8 cellular contexts compared by ENCODE assay signal in genomic region chr12:48865141-48865440, GRCh38. TPM values are rescaled to one million over a fixed set of nuclear protein-coding genes. Genes with fewer than 3 reads are reported as not detected.
A peak's percentile ranks its signal among the peaks of the same experiment; 100 is the strongest.
DNase-seq lines count a peak whose midpoint lies in the region; ATAC-seq, FAIRE-seq and TF ChIP-seq lines count a peak whose summit lies in the region.

No MANE protein-coding gene starts in this region.

- intact Hi-C loops in A673 (cut with micrococcal nuclease; ENCODE audit: unreplicated experiment), result no loop called here
- intact Hi-C loops in K562 (cut with micrococcal nuclease), result no loop called here

- no peaks in the 10 kb centered on the region for H3K36me3 Mint-ChIP-seq in HFFc6 (ENCODE audit: low read depth)

- peak overlapping the region; percentile 91 for H3K4me3 Mint-ChIP-seq in HFFc6

- no peak for TF ChIP-seq CTCF in A673 (conservative IDR thresholded peaks at IDR 0.05; ENCODE audit: low read depth, low read length)
- no peak for TF ChIP-seq CTCF in HFFc6 (IDR thresholded peaks at IDR 0.05)
- TF ChIP-seq CTCF in K562 (IDR thresholded peaks at IDR 0.05 in 2 of 3, conservative IDR thresholded peaks at IDR 0.05 in 1 of 3; ENCODE audit: insufficient read depth in 2 of 3, low read depth in 1 of 3, low read length in 3 of 3), result no peak
- no peak for TF ChIP-seq CTCF in RWPE1 (conservative IDR thresholded peaks at IDR 0.05; ENCODE audit: low read depth)

- H3K9me3 ChIP-seq in A673 (ENCODE audit: low read depth, low read length, poor library complexity, severe bottlenecking) (no peaks in the 10 kb centered on the region), K562 (replicated peaks; ENCODE audit: control insufficient read depth, insufficient read depth, low read depth, low read length) (no peaks in the 10 kb centered on the region), mesenchymal stem cell (ENCODE audit: control insufficient read depth, low read length) (no peaks in the 10 kb centered on the region)

- no peak overlapping the region for H2BK120ac ChIP-seq in mesenchymal stem cell (ENCODE audit: low read depth, low read length)

- H3K79me2 ChIP-seq in K562 (ENCODE audit: control insufficient read depth, insufficient read depth, low read length), result no peaks in the 10 kb centered on the region

- FAIRE-seq in K562 (lab: Jason Lieb, UNC), result no peak

- H3K4me1 Mint-ChIP-seq in HFFc6 (ENCODE audit: low read depth), result peaks cover 13% of the 10 kb centered on the region

- no peaks in the 10 kb centered on the region for H3K9me3 Mint-ChIP-seq in HFFc6

- no peak overlapping the region for H4K8ac ChIP-seq in mesenchymal stem cell (ENCODE audit: low read length)

- in situ Hi-C loops in K562 (cut with MboI), result no loop called here

- H3K4me2 ChIP-seq in K562 (ENCODE audit: insufficient read depth, low read length) (peak overlapping the region; percentile 85), mesenchymal stem cell (ENCODE audit: low read length, poor library complexity, severe bottlenecking) (peak overlapping the region; percentile 67)

- no peak overlapping the region for H2BK15ac ChIP-seq in mesenchymal stem cell (ENCODE audit: low read depth, poor library complexity, severe bottlenecking)

- no peak for TF ChIP-seq POLR2A in K562 (conservative IDR thresholded peaks at IDR 0.05)

- WGBS in K562 (ENCODE audit: insufficient coverage, low coverage, missing lambda C conversion rate), result 29% methylated on average over 4 of the region's 4 CpGs
- whole genome bisulfite sequencing in mesenchymal stem cell, result 18% methylated on average over 3 of the region's 4 CpGs

- no peaks in the 10 kb centered on the region for H3K79me1 ChIP-seq in mesenchymal stem cell (replicated peaks; ENCODE audit: low read length, poor library complexity, severe bottlenecking)

- H2BK5ac ChIP-seq in mesenchymal stem cell (ENCODE audit: low read depth, low read length, poor library complexity, severe bottlenecking), result no peak overlapping the region

- H3K4me1 ChIP-seq in A673 (ENCODE audit: insufficient read depth, low read length, poor library complexity, severe bottlenecking), result peaks cover 5% of the 10 kb centered on the region
- H3K4me1 ChIP-seq in K562 (replicated peaks in 1 of 2; ENCODE audit: control insufficient read depth in 2 of 2, insufficient read depth in 2 of 2, low read length in 2 of 2), result peaks cover 7 to 8% of the 10 kb centered on the region in 2 experiments; a peak in 3 of 5 replicates
- H3K4me1 ChIP-seq in mesenchymal stem cell (ENCODE audit: control insufficient read depth, insufficient read depth, low read depth, low read length), result peaks cover 9% of the 10 kb centered on the region

- no peak for DNase-seq in A673 (ENCODE audit: low spot score)
- no peak for DNase-seq in HFFc6
- DNase-seq in K562 (ENCODE audit: extremely low read depth in 1 of 4, low spot score in 3 of 4), result no peak
- DNase-seq in mesenchymal stem cell, result no peak
- no peak for DNase-seq in NCI-H2227 (lab: John Stamatoyannopoulos, UW; ENCODE audit: unreplicated experiment)
- DNase-seq in KG1 (lab: John Stamatoyannopoulos, UW), result no peak
- DNase-seq in RWPE1 (ENCODE audit: low spot score), result no peak

- no peak overlapping the region for H3K14ac ChIP-seq in mesenchymal stem cell (ENCODE audit: low read length in 2 of 2)

- H4K20me1 ChIP-seq in K562 (replicated peaks; ENCODE audit: control insufficient read depth, insufficient read depth, low read length), result 0 out of 2 replicates have a peak, but pooled peaks cover 4% of the 10 kb centered on the region

- H4K91ac ChIP-seq in mesenchymal stem cell (ENCODE audit: low read length), result no peak overlapping the region

- no peak overlapping the region for H3K27ac Mint-ChIP-seq in HFFc6

- H3K9me1 ChIP-seq in K562 (ENCODE audit: control insufficient read depth, insufficient read depth, low read length), result no peaks in the 10 kb centered on the region

- H2AFZ ChIP-seq in K562 (ENCODE audit: low read depth, low read length), result peak overlapping the region; percentile 96
- H2AFZ ChIP-seq in mesenchymal stem cell (ENCODE audit: low read depth, low read length), result peak overlapping the region; percentile 69

- H3K36me3 ChIP-seq in A673 (ENCODE audit: insufficient read depth, low read length, poor library complexity, severe bottlenecking) (no peaks in the 10 kb centered on the region), K562 (ENCODE audit: control insufficient read depth, insufficient read depth, low read length) (no peaks in the 10 kb centered on the region), mesenchymal stem cell (ENCODE audit: control insufficient read depth in 1 of 2, insufficient read depth in 2 of 2, low read depth in 1 of 2, low read length in 2 of 2) (no peaks in the 10 kb centered on the region)

- no peak for TF ChIP-seq RAD21 in K562 (CRISPR knock-in tag; conservative IDR thresholded peaks at IDR 0.05 in 1 of 2, IDR thresholded peaks at IDR 0.05 in 1 of 2)

- H3K27ac ChIP-seq in A673 (ENCODE audit: low read depth, low read length, poor library complexity, severe bottlenecking) (no peak overlapping the region), K562 (ENCODE audit: extremely low read depth, low read depth, low read length) (no peak overlapping the region), mesenchymal stem cell (ENCODE audit: low read length, poor library complexity, severe bottlenecking) (no peak overlapping the region), RWPE1 (no peak overlapping the region)

- H2BK12ac ChIP-seq in mesenchymal stem cell (ENCODE audit: low read length in 2 of 2), result no peak overlapping the region

- no peak overlapping the region for H3K23ac ChIP-seq in mesenchymal stem cell (ENCODE audit: low read length in 2 of 2)

- no peak overlapping the region for H3K4ac ChIP-seq in mesenchymal stem cell (ENCODE audit: low read depth in 1 of 2, low read length in 2 of 2)

- H3K27me3 Mint-ChIP-seq in HFFc6 (ENCODE audit: insufficient read depth), result peaks cover 26% of the 10 kb centered on the region

- H3K27me3 ChIP-seq in A673 (replicated peaks; ENCODE audit: insufficient read depth, low read depth, low read length, poor library complexity) (peaks cover 24% of the 10 kb centered on the region), K562 (ENCODE audit: control insufficient read depth in 2 of 2, insufficient read depth in 2 of 2, low read length in 2 of 2) (peaks cover 27 to 34% of the 10 kb centered on the region in 2 experiments), mesenchymal stem cell (ENCODE audit: control insufficient read depth in 1 of 2, insufficient read depth in 1 of 2, low read length in 2 of 2) (peaks cover 43 to 45% of the 10 kb centered on the region in 2 experiments)

- CTCF ChIA-PET in A673 (lab: Charles Lee) (interaction anchor here (0.8 to 2.0 kb wide), 3 partner anchors 12 to 123 kb away, joined by 3 to 12 read pairs (median 3); no protein-coding TSS in a partner anchor), K562 (lab: Yijun Ruan, JAX; ENCODE audit: low intra/inter-chr PET ratio) (no interaction called here), RWPE1 (lab: Yijun Ruan, JAX) (interaction anchor here (1.5 to 2.0 kb wide), 3 partner anchors 12 to 123 kb away, joined by 7 read pairs; no protein-coding TSS in a partner anchor)

- peak overlapping the region; percentile 55 for H3K4me3 ChIP-seq in A673 (ENCODE audit: low read depth, low read length, poor library complexity, severe bottlenecking)
- peak overlapping the region; percentile 39 for H3K4me3 ChIP-seq in K562
- H3K4me3 ChIP-seq in mesenchymal stem cell (ENCODE audit: insufficient read depth in 1 of 2, low read depth in 1 of 2, low read length in 2 of 2), result peak overlapping the region in 1 of 2 experiments; percentile 88

- BruUV-seq in A673 (replicated peaks; lab: Mats Ljungman, UMichigan) (no TSS peak), K562 (replicated peaks; lab: Mats Ljungman, UMichigan) (no TSS peak)

- ATAC-seq in K562 (peak; percentile 3), HG02588 (IDR thresholded peaks at IDR 0.05; ENCODE audit: unreplicated experiment) (no peak)

- POLR2A ChIA-PET in A673 (lab: Charles Lee; ENCODE audit: low non-redundant PET), result no interaction called here
- POLR2A ChIA-PET in K562 (lab: Yijun Ruan, JAX), result interaction anchor here (0.6 to 4.9 kb wide), 8 partner anchors 9 to 400 kb away, joined by 3 to 25 read pairs (median 6); partner anchors contain the start of genes DDX23 and TUBA1C
- POLR2A ChIA-PET in RWPE1 (lab: Yijun Ruan, JAX; ENCODE audit: low non-redundant PET), result interaction anchor here (0.6 kb wide), 1 partner anchor 55 kb away, joined by 9 read pairs; no protein-coding TSS in a partner anchor

- H2AK5ac ChIP-seq in mesenchymal stem cell (ENCODE audit: low read length, severe bottlenecking), result no peak overlapping the region

- no peak overlapping the region for H3K18ac ChIP-seq in mesenchymal stem cell (ENCODE audit: low read depth in 1 of 2, low read length in 2 of 2)

- no peak for TF ChIP-seq EP300 in K562 (IDR thresholded peaks at IDR 0.05; ENCODE audit: low read length)

- H3K9ac ChIP-seq in K562 (ENCODE audit: insufficient read depth in 1 of 2, low read depth in 2 of 2, low read length in 2 of 2) (peak overlapping the region; percentile 7 to 84; a peak in 2 of 4 replicates), mesenchymal stem cell (ENCODE audit: low read length) (peak overlapping the region; percentile 64)

RNA-seq across cellular contexts. Expression of gene RND1, which starts 0.6 kb away (rescaled TPM):
- total RNA-seq in A673 (2021), result 2.0 and 2.7 TPM in 2 replicates
- under 1 TPM in 4 of 6 experiments, not detected in 2; 0.12 to 0.68 (median 0.18) TPM for total RNA-seq in HFFc6 (2021; fragmentation: NEBNext Ultra II Directional; extraction: Animal tissue kit (Norgen Biotek cat#: 25700))
- 0.79 and 2.5 TPM in 2 replicates for total RNA-seq in K562 (2011; cell fraction: chromatin; rRNA removed; ENCODE audit: low replicate concordance)
- total RNA-seq in K562 (2011; cell fraction: nucleolus; rRNA removed), result 1.6 and 2.5 TPM in 2 replicates
- 1.1 and 2.4 TPM in 2 replicates for total RNA-seq in K562 (2011; cell fraction: nucleoplasm; rRNA removed)
- total RNA-seq in K562 (2014; rRNA removed), result 0.33 and 0.73 TPM in 2 replicates
- 0.06 and 0.22 TPM in 2 replicates for total RNA-seq in K562 (2014; rRNA removed; fragmentation: Illumina TruSeq; extraction: Trizol)
- 0.18 and 0.23 TPM in 2 replicates for total RNA-seq in K562 (2015; rRNA removed; fragmentation: Illumina TruSeq; extraction: Trizol)
- 0.36 and 0.78 TPM in 2 replicates for total RNA-seq in K562 (2021)
- 0.56 and 0.58 TPM in 2 replicates for polyA plus RNA-seq in K562 (2011; rRNA removed)
- polyA plus RNA-seq in K562 (2011; cell fraction: cytosol; rRNA removed), result 0.37 and 0.46 TPM in 2 replicates
- polyA plus RNA-seq in K562 (2011; cell fraction: nucleus; rRNA removed), result 0.79 and 1.0 TPM in 2 replicates
- 0.49 and 0.80 TPM in 2 replicates for polyA plus RNA-seq in K562 (2012)
- 0.48 and 0.58 TPM in 2 replicates for polyA plus RNA-seq in K562 (2014; fragmentation: Illumina TruSeq; extraction: Trizol)
- polyA plus RNA-seq in K562 (2014; fragmentation: Nextera tagmentation; extraction: Ambion mirVana), result not detected
- polyA plus RNA-seq in K562 (2014; rRNA removed), result 0.60 TPM in 1 of 2 replicates, not detected in the other
- 0.63 and 0.77 TPM in 2 replicates for polyA minus RNA-seq in K562 (2011; rRNA and poly(A)+ RNA removed)
- 1.7 TPM in 1 of 2 replicates, not detected in the other for polyA minus RNA-seq in K562 (2011; cell fraction: cytosol; rRNA and poly(A)+ RNA removed)
- polyA minus RNA-seq in K562 (2011; cell fraction: nucleus; rRNA and poly(A)+ RNA removed), result 0.67 and 1.6 TPM in 2 replicates
- polyA plus RNA-seq in mesenchymal stem cell (2013, experiment 1 of 2), result 0.39 TPM
- polyA plus RNA-seq in mesenchymal stem cell (2013, experiment 2 of 2), result 0.51 TPM

RNA-seq across cellular contexts. Expression of gene DDX23, which starts 13.1 kb away (rescaled TPM):
- total RNA-seq in A673 (2021) (111 and 135 TPM in 2 replicates), K562 (2014; rRNA removed) (104 and 118 TPM in 2 replicates), K562 (2014; rRNA removed; fragmentation: Illumina TruSeq; extraction: Trizol) (100 and 107 TPM in 2 replicates), K562 (2015; rRNA removed; fragmentation: Illumina TruSeq; extraction: Trizol) (124 and 129 TPM in 2 replicates), K562 (2021) (97.9 and 116 TPM in 2 replicates)
- total RNA-seq in HFFc6 (2021; fragmentation: NEBNext Ultra II Directional; extraction: Animal tissue kit (Norgen Biotek cat#: 25700)), result 10 to 100 TPM; 57.4 to 84.1 (median 69.8) TPM
- total RNA-seq in K562 (2011; cell fraction: chromatin; rRNA removed; ENCODE audit: low replicate concordance), result 275 and 454 TPM in 2 replicates
- total RNA-seq in K562 (2011; cell fraction: nucleolus; rRNA removed), result 148 and 163 TPM in 2 replicates
- 175 and 185 TPM in 2 replicates for total RNA-seq in K562 (2011; cell fraction: nucleoplasm; rRNA removed)
- polyA plus RNA-seq in K562 (2011; rRNA removed) (89.3 and 99.5 TPM in 2 replicates), K562 (2014; fragmentation: Illumina TruSeq; extraction: Trizol) (108 and 138 TPM in 2 replicates), K562 (2014; fragmentation: Nextera tagmentation; extraction: Ambion mirVana) (10 to 100 TPM; 32.4 to 65.9 TPM), K562 (2014; rRNA removed) (87.0 and 94.0 TPM in 2 replicates)
- polyA plus RNA-seq in K562 (2011; cell fraction: cytosol; rRNA removed), result 71.2 and 71.3 TPM in 2 replicates
- 216 and 219 TPM in 2 replicates for polyA plus RNA-seq in K562 (2011; cell fraction: nucleus; rRNA removed)
- 86.0 and 150 TPM in 2 replicates for polyA plus RNA-seq in K562 (2012)
- polyA minus RNA-seq in K562 (2011; rRNA and poly(A)+ RNA removed), result 92.0 and 95.2 TPM in 2 replicates
- polyA minus RNA-seq in K562 (2011; cell fraction: cytosol; rRNA and poly(A)+ RNA removed), result 37.9 and 40.8 TPM in 2 replicates
- polyA minus RNA-seq in K562 (2011; cell fraction: nucleus; rRNA and poly(A)+ RNA removed), result 50.4 and 73.4 TPM in 2 replicates
- polyA plus RNA-seq in mesenchymal stem cell (2013, experiment 1 of 2), result 49.3 TPM
- polyA plus RNA-seq in mesenchymal stem cell (2013, experiment 2 of 2), result 45.4 TPM

RNA-seq across cellular contexts. Expression of gene CACNB3, which starts 46.8 kb away (rescaled TPM):
- total RNA-seq in A673 (2021), result 23.8 and 32.4 TPM in 2 replicates
- 10 to 100 TPM; 32.3 to 44.4 (median 38.4) TPM for total RNA-seq in HFFc6 (2021; fragmentation: NEBNext Ultra II Directional; extraction: Animal tissue kit (Norgen Biotek cat#: 25700))
- total RNA-seq in K562 (2011; cell fraction: chromatin; rRNA removed; ENCODE audit: low replicate concordance), result 6.1 and 18.4 TPM in 2 replicates
- total RNA-seq in K562 (2011; cell fraction: nucleolus; rRNA removed), result 7.2 and 7.3 TPM in 2 replicates
- 6.7 and 8.0 TPM in 2 replicates for total RNA-seq in K562 (2011; cell fraction: nucleoplasm; rRNA removed)
- 1.5 and 1.7 TPM in 2 replicates for total RNA-seq in K562 (2014; rRNA removed)
- 1.2 and 1.3 TPM in 2 replicates for total RNA-seq in K562 (2014; rRNA removed; fragmentation: Illumina TruSeq; extraction: Trizol)
- total RNA-seq in K562 (2015; rRNA removed; fragmentation: Illumina TruSeq; extraction: Trizol), result 1.9 and 2.0 TPM in 2 replicates
- 1.8 and 3.6 TPM in 2 replicates for total RNA-seq in K562 (2021)
- 1.3 and 1.8 TPM in 2 replicates for polyA plus RNA-seq in K562 (2011; rRNA removed)
- polyA plus RNA-seq in K562 (2011; cell fraction: cytosol; rRNA removed), result 0.97 and 1.1 TPM in 2 replicates
- 9.9 and 11.4 TPM in 2 replicates for polyA plus RNA-seq in K562 (2011; cell fraction: nucleus; rRNA removed)
- 3.0 and 3.6 TPM in 2 replicates for polyA plus RNA-seq in K562 (2012)
- polyA plus RNA-seq in K562 (2014; fragmentation: Illumina TruSeq; extraction: Trizol), result 1.6 and 1.7 TPM in 2 replicates
- polyA plus RNA-seq in K562 (2014; fragmentation: Nextera tagmentation; extraction: Ambion mirVana), result under 1 TPM; 0.24 to 0.48 TPM
- polyA plus RNA-seq in K562 (2014; rRNA removed), result 1.2 and 1.5 TPM in 2 replicates
- polyA minus RNA-seq in K562 (2011; rRNA and poly(A)+ RNA removed), result 1.1 and 1.8 TPM in 2 replicates
- polyA minus RNA-seq in K562 (2011; cell fraction: cytosol; rRNA and poly(A)+ RNA removed), result 1.7 and 3.7 TPM in 2 replicates
- polyA minus RNA-seq in K562 (2011; cell fraction: nucleus; rRNA and poly(A)+ RNA removed), result 3.9 and 4.9 TPM in 2 replicates
- polyA plus RNA-seq in mesenchymal stem cell (2013, experiment 1 of 2), result 43.5 TPM
- 45.6 TPM for polyA plus RNA-seq in mesenchymal stem cell (2013, experiment 2 of 2)
